ENCODE assay signal across 1 cellular context in the genomic region with DNA sequence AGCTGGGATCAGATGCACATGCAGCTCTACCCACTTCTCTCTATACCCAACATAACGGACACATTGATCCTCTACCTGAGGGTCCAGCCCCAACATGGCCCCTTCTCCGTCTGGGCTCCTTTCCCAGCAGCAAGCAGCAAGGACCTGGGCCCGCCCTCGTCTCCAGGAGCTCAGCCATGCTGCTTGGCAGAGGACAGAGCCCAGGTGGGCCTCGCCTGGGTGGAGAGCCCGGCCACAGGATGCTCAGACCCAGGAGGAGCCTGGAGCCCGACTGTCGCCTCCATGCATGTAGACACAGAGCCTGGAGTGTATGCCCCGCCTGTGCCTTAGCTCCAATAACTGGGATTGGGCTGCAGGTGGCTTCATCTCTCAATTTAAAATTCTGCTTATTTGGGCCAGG.
TF ChIP-seq lines count a peak whose summit lies in the region.

No MANE protein-coding gene starts in this region.

TF ChIP-seq in GM12878, 131 proteins besides CTCF, POLR2A, EP300 and RAD21:
- TF ChIP-seq TCF12 (IDR thresholded peaks at IDR 0.05; ENCODE audit: low read depth, low read length) (no peak), ZNF217 (IDR thresholded peaks at IDR 0.05) (no peak), SUZ12 (IDR thresholded peaks at IDR 0.05; ENCODE audit: unreplicated experiment) (no peak), ATF3 (IDR thresholded peaks at IDR 0.05; ENCODE audit: borderline replicate concordance, extremely low read depth, low read depth, low read length) (no peak), REST (IDR thresholded peaks at IDR 0.05; ENCODE audit: low read depth, low read length) (no peak), GABPA (IDR thresholded peaks at IDR 0.05; ENCODE audit: low read depth) (no peak), CHD2 (IDR thresholded peaks at IDR 0.05; ENCODE audit: borderline replicate concordance, low read depth, low read length) (no peak)
